ENCODE assay signal across 9 cellular contexts in the genomic region with DNA sequence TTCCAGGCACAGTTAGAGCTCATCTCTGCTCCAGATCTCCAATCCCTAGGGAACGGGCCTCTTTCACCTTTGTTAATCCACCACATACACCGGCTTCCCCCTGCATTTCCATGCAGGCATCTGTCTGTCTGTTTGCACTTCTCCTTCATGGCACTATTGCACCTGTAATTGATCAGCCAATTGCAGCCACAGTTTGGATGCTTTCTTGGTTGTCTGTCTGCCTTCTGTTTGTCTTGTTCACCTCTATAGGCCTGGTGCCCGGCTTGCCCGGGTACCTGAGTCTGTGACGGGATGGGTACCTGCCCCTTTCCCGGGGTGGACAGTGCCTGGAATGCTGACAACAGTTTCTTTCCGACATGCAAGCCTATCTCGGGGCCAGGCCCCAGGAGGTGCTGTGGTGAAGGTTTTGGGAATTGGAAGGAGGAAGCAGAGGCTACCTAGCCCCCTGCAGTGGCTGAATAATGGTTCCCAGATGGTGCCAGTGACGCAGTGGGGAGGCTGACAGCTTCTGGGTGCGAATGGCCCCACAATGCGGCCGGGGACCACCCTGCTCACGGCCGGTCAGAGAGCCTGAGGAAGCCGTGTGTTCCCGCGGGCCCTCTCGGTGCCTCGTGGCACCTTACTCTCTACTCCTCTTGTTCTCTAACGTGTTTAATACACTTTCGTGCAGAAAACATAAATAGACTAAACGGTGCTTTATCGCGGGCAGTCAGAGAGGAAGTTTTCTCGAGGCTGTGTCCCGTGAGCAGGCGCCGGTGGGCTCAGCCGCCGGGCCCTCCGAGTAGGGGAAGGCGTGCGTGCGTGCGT. TPM values are rescaled to one million over a fixed set of nuclear protein-coding genes. Genes with fewer than 3 reads are reported as not detected.
DNase-seq lines count a peak whose midpoint lies in the region; ATAC-seq, FAIRE-seq and TF ChIP-seq lines count a peak whose summit lies in the region.
"Had no signal": no experiment of that assay in that cellular context is flagged by ENCODE, and none has a peak within 500 bp of the region (broad histone marks: within the 10 kb centered on the region; RNA-seq: fewer than 3 reads in every experiment).

No MANE protein-coding gene starts in this region.

- no peak for DNase-seq in CD8-positive, alpha-beta T cell
- DNase-seq in GM23248 (no peak), iPS DF 6.9 (ENCODE audit: low read depth, low spot score) (no peak), D721Med (ENCODE audit: insufficient read length, low spot score) (no peak)
- DNase-seq in stimulated activated effector memory CD8-positive, alpha-beta T cell treated with anti-CD3 and anti-CD28 coated beads, Interleukin-12 subunit alpha, Interleukin-12 subunit beta, amount 100 ng/mL, for 72 hours (ENCODE audit: low spot score in 2 of 2): peak in 1 of 2 donors; percentile 49
- DNase-seq in stimulated activated CD8-positive, alpha-beta memory T cell treated with anti-CD3 and anti-CD28 coated beads, Interleukin-4, amount 100 ng/mL, for 48 hours: no peak

- peak overlapping the region; percentile 73 for H3K4me3 Mint-ChIP-seq in CD8-positive, alpha-beta T cell
- peak overlapping the region; percentile 58 for H3K4me3 Mint-ChIP-seq in stimulated activated effector memory CD8-positive, alpha-beta T cell treated with anti-CD3 and anti-CD28 coated beads, Interleukin-12 subunit alpha, Interleukin-12 subunit beta, amount 100 ng/mL, for 72 hours

- H3K4me3 ChIP-seq in CD8-positive, alpha-beta T cell (ENCODE audit: low read depth, low read length): peak overlapping the region; percentile 67
- peak overlapping the region; percentile 66 for H3K4me3 ChIP-seq in GM23248
- peak overlapping the region; percentile 42 for H3K4me3 ChIP-seq in WI38 (ENCODE audit: low read depth, low read length)
- H3K4me3 ChIP-seq in iPS DF 6.9 (ENCODE audit: low read length): peak overlapping the region; percentile 48; the same call in 1 of the 2 replicates

- H3K27me3 Mint-ChIP-seq in CD8-positive, alpha-beta T cell (ENCODE audit: low read depth): peaks cover 8% of the 10 kb centered on the region

- H2AFZ ChIP-seq in GM23248: peak overlapping the region; percentile 68

- H3K79me2 ChIP-seq in GM23248 (ENCODE audit: insufficient read depth): no peaks in the 10 kb centered on the region

- in situ Hi-C loops in GM23248 (cut with MboI): loop anchor here (5.0 to 25.0 kb wide), 2 partner anchors 105 to 560 kb away; a partner anchor contains a TSS

- peaks cover 13% of the 10 kb centered on the region for H3K4me1 ChIP-seq in CD8-positive, alpha-beta T cell (ENCODE audit: insufficient read depth, low read length)
- H3K4me1 ChIP-seq in GM23248 (ENCODE audit: insufficient read depth) (0 out of 2 replicates have a peak, but pooled peaks cover 8% of the 10 kb centered on the region), iPS DF 6.9 (ENCODE audit: control insufficient read depth, insufficient read depth, low read length) (no peaks in the 10 kb centered on the region)

- H3K27ac ChIP-seq in CD8-positive, alpha-beta T cell (ENCODE audit: low read depth, low read length): no peak overlapping the region
- H3K27ac ChIP-seq in GM23248 (no peak overlapping the region), iPS DF 6.9 (ENCODE audit: low read length) (no peak overlapping the region)
- H3K27ac ChIP-seq: neutrophil had no signal

- no peaks in the 10 kb centered on the region for H3K36me3 Mint-ChIP-seq in CD8-positive, alpha-beta T cell
- no peaks in the 10 kb centered on the region for H3K36me3 Mint-ChIP-seq in stimulated activated effector memory CD8-positive, alpha-beta T cell treated with anti-CD3 and anti-CD28 coated beads, Interleukin-12 subunit alpha, Interleukin-12 subunit beta, amount 100 ng/mL, for 72 hours

- POLR2A ChIA-PET in CD8-positive, alpha-beta T cell (lab: Charles Lee): no interaction called here

- H3K27me3 ChIP-seq in CD8-positive, alpha-beta T cell (ENCODE audit: insufficient read depth, low read length): no peaks in the 10 kb centered on the region
- H3K27me3 ChIP-seq in GM23248 (replicated peaks; ENCODE audit: insufficient read depth) (no peaks in the 10 kb centered on the region), iPS DF 6.9 (ENCODE audit: control insufficient read depth, insufficient read depth, low read length) (no peaks in the 10 kb centered on the region; the same call in 1 of the 2 replicates)

- CTCF ChIA-PET in CD8-positive, alpha-beta T cell (lab: Charles Lee): interaction anchor here (1.0 to 3.5 kb wide), 4 partner anchors 9 to 1201 kb away, joined by 3 to 15 read pairs (median 4); no protein-coding TSS in a partner anchor

- intact Hi-C loops in CD8-positive, alpha-beta T cell (cut with DNase I, micrococcal nuclease): loop anchor here (1.0 to 5.0 kb wide), 9 partner anchors 108 to 1510 kb away; a partner anchor contains a TSS

- H3K27ac Mint-ChIP-seq in CD8-positive, alpha-beta T cell: no peak overlapping the region
- no peak overlapping the region for H3K27ac Mint-ChIP-seq in stimulated activated effector memory CD8-positive, alpha-beta T cell treated with anti-CD3 and anti-CD28 coated beads, Interleukin-12 subunit alpha, Interleukin-12 subunit beta, amount 100 ng/mL, for 72 hours

- TF ChIP-seq CTCF in CD8-positive, alpha-beta T cell (IDR thresholded peaks at IDR 0.05): no peak
- TF ChIP-seq CTCF in WI38 (IDR thresholded peaks at IDR 0.05; ENCODE audit: low read depth, low read length) (no peak), D721Med (IDR thresholded peaks at IDR 0.05; ENCODE audit: insufficient read depth, missing control alignments) (no peak)

- peak overlapping the region; percentile 40; the same call in 1 of the 2 replicates for H3K9ac ChIP-seq in GM23248

- no peaks in the 10 kb centered on the region for H3K36me3 ChIP-seq in CD8-positive, alpha-beta T cell (ENCODE audit: insufficient read depth, low read length)
- no peaks in the 10 kb centered on the region for H3K36me3 ChIP-seq in GM23248 (ENCODE audit: low read depth)
- no peaks in the 10 kb centered on the region for H3K36me3 ChIP-seq in iPS DF 6.9 (ENCODE audit: control insufficient read depth, insufficient read depth, low read length)
- H3K36me3 ChIP-seq: neutrophil had no signal

- H3K4me1 Mint-ChIP-seq in CD8-positive, alpha-beta T cell (ENCODE audit: low read depth): peaks cover 14% of the 10 kb centered on the region
- H3K4me1 Mint-ChIP-seq in stimulated activated effector memory CD8-positive, alpha-beta T cell treated with anti-CD3 and anti-CD28 coated beads, Interleukin-12 subunit alpha, Interleukin-12 subunit beta, amount 100 ng/mL, for 72 hours: peaks cover 7% of the 10 kb centered on the region

- peak overlapping the region; percentile 75 for H3K4me2 ChIP-seq in GM23248 (ENCODE audit: unreplicated experiment)

- no peak for ATAC-seq in CD8-positive, alpha-beta T cell
- ATAC-seq in stimulated activated effector memory CD8-positive, alpha-beta T cell treated with anti-CD3 and anti-CD28 coated beads, Interleukin-12 subunit alpha, Interleukin-12 subunit beta, amount 100 ng/mL, for 72 hours: no peak
- no peak for ATAC-seq in HG03565 (IDR thresholded peaks at IDR 0.05; ENCODE audit: unreplicated experiment)

- H3K9me2 ChIP-seq in GM23248 (ENCODE audit: insufficient read depth): no peaks in the 10 kb centered on the region

- H3F3A ChIP-seq in GM23248 (ENCODE audit: insufficient read depth): no peaks in the 10 kb centered on the region

- H4K20me1 ChIP-seq in GM23248 (ENCODE audit: insufficient read depth): no peaks in the 10 kb centered on the region

- no peaks in the 10 kb centered on the region for H3K9me3 Mint-ChIP-seq in CD8-positive, alpha-beta T cell
- H3K9me3 Mint-ChIP-seq in stimulated activated effector memory CD8-positive, alpha-beta T cell treated with anti-CD3 and anti-CD28 coated beads, Interleukin-12 subunit alpha, Interleukin-12 subunit beta, amount 100 ng/mL, for 72 hours: no peaks in the 10 kb centered on the region

- WGBS in GM23248 (ENCODE audit: low coverage in 1 of 2, low lambda C conversion rate in 2 of 2, missing lambda C conversion rate in 2 of 2), 2 experiments: 38 to 40% methylated on average over 35 of the region's 35 CpGs
- WGBS in iPS DF 6.9 (ENCODE audit: insufficient coverage, insufficient read length): no CpG with 5 or more reads among the region's 35 CpGs

- no peaks in the 10 kb centered on the region for H3K9me3 ChIP-seq in CD8-positive, alpha-beta T cell (ENCODE audit: low read length)
- no peaks in the 10 kb centered on the region for H3K9me3 ChIP-seq in GM23248 (ENCODE audit: low read depth)
- H3K9me3 ChIP-seq in iPS DF 6.9 (ENCODE audit: control insufficient read depth, insufficient read depth, low read length): no peaks in the 10 kb centered on the region
- H3K9me3 ChIP-seq: neutrophil had no signal

- FAIRE-seq in D721Med (lab: Jason Lieb, UNC): no peak

RNA-seq across cellular contexts. Expression of a gene that starts 31.3 kb away (rescaled TPM):
- 1 to 10 TPM; 1.1 to 1.3 TPM for total RNA-seq in CD8-positive, alpha-beta T cell
- total RNA-seq in GM23248 (2014; rRNA removed; shearing (Covaris generic)): 0.38 and 0.76 TPM in 2 replicates
- polyA plus RNA-seq in GM23248 (2016; fragmentation: Nextera tagmentation; extraction: Ambion mirVana): 0.59 and 0.67 TPM in 2 replicates
